ENCODE assay signal across 1 cellular context in the genomic region with DNA sequence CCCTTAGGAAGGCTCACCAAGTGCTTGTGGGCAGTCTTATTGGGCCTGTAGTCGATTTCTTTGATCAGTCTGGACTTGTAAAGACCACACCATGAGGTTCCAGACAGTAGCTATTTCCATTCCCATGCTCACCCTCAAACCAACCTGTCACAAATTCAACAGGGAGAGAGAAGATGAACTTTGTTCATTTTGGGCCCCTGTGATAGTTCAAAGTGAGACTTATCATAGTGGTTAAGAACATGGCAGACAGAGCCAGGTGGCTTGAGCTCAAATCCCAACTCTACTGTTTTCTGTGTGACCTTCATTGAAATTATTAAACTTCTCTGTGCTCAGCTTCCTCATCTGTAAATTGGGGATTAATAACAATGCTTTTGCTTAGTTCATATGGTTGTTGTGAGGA.
TF ChIP-seq lines count a peak whose summit lies in the region.

No MANE protein-coding gene starts in this region.

TF ChIP-seq in H1, 55 proteins besides CTCF, POLR2A, EP300 and RAD21:
- TF ChIP-seq ZNF274 (IDR thresholded peaks at IDR 0.05; ENCODE audit: borderline replicate concordance, extremely low read depth, low read length) (no peak), FOSL1 (IDR thresholded peaks at IDR 0.05; ENCODE audit: insufficient read depth, low read depth, low read length) (no peak), EZH2 (IDR thresholded peaks at IDR 0.05; ENCODE audit: low read depth, low read length, severe bottlenecking) (no peak), RXRA (IDR thresholded peaks at IDR 0.05; ENCODE audit: insufficient read depth, low read depth, low read length) (no peak), RFX5 (IDR thresholded peaks at IDR 0.05; ENCODE audit: borderline replicate concordance, low read depth, low read length) (no peak), POU5F1 (IDR thresholded peaks at IDR 0.05; ENCODE audit: low read depth, low read length) (no peak), RNF2 (IDR thresholded peaks at IDR 0.05; ENCODE audit: borderline replicate concordance, low read depth, low read length, missing control alignments, poor library complexity, severe bottlenecking) (no peak), JUN (IDR thresholded peaks at IDR 0.05; ENCODE audit: low read depth, low read length) (no peak), CEBPB (IDR thresholded peaks at IDR 0.05; ENCODE audit: low read depth, low read length) (no peak)
TF ChIP-seq in H1: peak in this region for 0.
